ENCODE assay signal across 1 cellular context in genomic region chr19:47742636-47743035, GRCh38.
TF ChIP-seq lines count a peak whose summit lies in the region.

No MANE protein-coding gene starts in this region.

TF ChIP-seq in K562, 482 proteins besides CTCF, POLR2A, EP300 and RAD21:
- TF ChIP-seq ZBTB43 (CRISPR knock-in tag; IDR thresholded peaks at IDR 0.05): no peak
- 0 out of 2 replicates have a peak, but pooled peaks have one; percentile 3 for TF ChIP-seq TFAP4 (CRISPR knock-in tag; IDR thresholded peaks at IDR 0.05; ENCODE audit: borderline replicate concordance)
- TF ChIP-seq ZNF146 (CRISPR knock-in tag; IDR thresholded peaks at IDR 0.05; ENCODE audit: unreplicated experiment): no peak
- no peak for TF ChIP-seq PTTG1 (tag; IDR thresholded peaks at IDR 0.05; ENCODE audit: low read depth)
- peak; percentile 47; the same call in 1 of the 2 replicates for TF ChIP-seq EGR1 (conservative IDR thresholded peaks at IDR 0.05)
- TF ChIP-seq ZNF12 (CRISPR knock-in tag; IDR thresholded peaks at IDR 0.05): no peak
- no peak for TF ChIP-seq NCOA6 (IDR thresholded peaks at IDR 0.05)
- TF ChIP-seq NCOA1 (IDR thresholded peaks at IDR 0.05; ENCODE audit: low read depth): no peak
- TF ChIP-seq ZNF592 (IDR thresholded peaks at IDR 0.05): peak; percentile 6; the same call in 1 of the 2 replicates
- TF ChIP-seq ZNF311 (CRISPR knock-in tag; IDR thresholded peaks at IDR 0.05): no peak
- no peak for TF ChIP-seq ZNF583 (CRISPR knock-in tag; IDR thresholded peaks at IDR 0.05)
- no peak for TF ChIP-seq ETV6 (IDR thresholded peaks at IDR 0.05; ENCODE audit: borderline replicate concordance in 1 of 2, low read depth in 2 of 2, low read length in 1 of 2)
- TF ChIP-seq ETV6 (CRISPR knock-in tag; IDR thresholded peaks at IDR 0.05; ENCODE audit: borderline replicate concordance): no peak
- TF ChIP-seq ZMIZ1 (IDR thresholded peaks at IDR 0.05; ENCODE audit: low read depth in 2 of 2, low read length in 2 of 2): no peak
- no peak for TF ChIP-seq ZNF707 (CRISPR knock-in tag; conservative IDR thresholded peaks at IDR 0.05)
- TF ChIP-seq CHCHD3 (CRISPR knock-in tag; IDR thresholded peaks at IDR 0.05): no peak
